1 cellular context compared by ENCODE assay signal in genomic region chr14:36666416-36667206, GRCh38.
A peak's percentile ranks its signal among the peaks of the same experiment; 100 is the strongest.
TF ChIP-seq lines count a peak whose summit lies in the region.

No MANE protein-coding gene starts in this region.

TF ChIP-seq in H1, 55 proteins besides CTCF, POLR2A, EP300 and RAD21:
- TF ChIP-seq TEAD4 (IDR thresholded peaks at IDR 0.05; ENCODE audit: low read depth, low read length) (no peak), ZNF274 (IDR thresholded peaks at IDR 0.05; ENCODE audit: borderline replicate concordance, extremely low read depth, low read length) (no peak), RXRA (IDR thresholded peaks at IDR 0.05; ENCODE audit: insufficient read depth, low read depth, low read length) (no peak), SIX5 (IDR thresholded peaks at IDR 0.05; ENCODE audit: low read depth, low read length) (no peak), KDM5A (IDR thresholded peaks at IDR 0.05; ENCODE audit: low read length) (no peak), CTBP2 (IDR thresholded peaks at IDR 0.05; ENCODE audit: borderline replicate concordance, insufficient read depth, insufficient read length, low read length) (peak; percentile 98), HDAC2 (IDR thresholded peaks at IDR 0.05; ENCODE audit: borderline replicate concordance in 1 of 2, low read depth in 2 of 2, low read length in 2 of 2) (no peak), E2F6 (IDR thresholded peaks at IDR 0.05) (peak; percentile 70), TAF1 (IDR thresholded peaks at IDR 0.05; ENCODE audit: low read depth, low read length) (no peak), SIN3A (conservative IDR thresholded peaks at IDR 0.05 in 1 of 2, IDR thresholded peaks at IDR 0.05 in 1 of 2; ENCODE audit: low read depth in 1 of 2, low read length in 2 of 2) (no peak; a peak in 1 of 4 replicates), GTF2F1 (IDR thresholded peaks at IDR 0.05; ENCODE audit: borderline replicate concordance, low read depth, low read length) (no peak), ASH2L (IDR thresholded peaks at IDR 0.05; ENCODE audit: low read length) (no peak), TCF12 (IDR thresholded peaks at IDR 0.05; ENCODE audit: low read depth, low read length) (no peak), POU5F1 (IDR thresholded peaks at IDR 0.05; ENCODE audit: low read depth, low read length) (no peak), TAF7 (optimal IDR thresholded peaks at IDR 0.05; ENCODE audit: borderline replicate concordance, low read depth, low read length) (no peak), MAX (IDR thresholded peaks at IDR 0.05) (peak; percentile 86), RNF2 (IDR thresholded peaks at IDR 0.05; ENCODE audit: borderline replicate concordance, low read depth, low read length, missing control alignments, poor library complexity, severe bottlenecking) (peak; percentile 90), SRF (IDR thresholded peaks at IDR 0.05; ENCODE audit: low read depth, low read length) (no peak), FOSL1 (IDR thresholded peaks at IDR 0.05; ENCODE audit: insufficient read depth, low read depth, low read length) (no peak), TBP (IDR thresholded peaks at IDR 0.05; ENCODE audit: low read depth, low read length) (peak; percentile 31; the same call in 1 of the 2 replicates), SIRT6 (IDR thresholded peaks at IDR 0.05; ENCODE audit: low read length) (no peak), SP2 (IDR thresholded peaks at IDR 0.05; ENCODE audit: low read length) (no peak), ATF2 (IDR thresholded peaks at IDR 0.05; ENCODE audit: low read length) (no peak), CBX5 (IDR thresholded peaks at IDR 0.05; ENCODE audit: low read depth, low read length) (no peak), BCL11A (IDR thresholded peaks at IDR 0.05; ENCODE audit: low read depth in 2 of 2, low read length in 2 of 2) (no peak), SAP30 (IDR thresholded peaks at IDR 0.05; ENCODE audit: insufficient read depth, insufficient replicate concordance, low read length) (no peak), BACH1 (IDR thresholded peaks at IDR 0.05; ENCODE audit: low read length) (peak; percentile 25; the same call in 1 of the 2 replicates), CHD7 (IDR thresholded peaks at IDR 0.05; ENCODE audit: insufficient replicate concordance, low read length) (no peak), POLR2AphosphoS5 (IDR thresholded peaks at IDR 0.05; ENCODE audit: low read depth, low read length) (no peak), HDAC6 (IDR thresholded peaks at IDR 0.05; ENCODE audit: low read depth, low read length) (no peak), KDM4A (IDR thresholded peaks at IDR 0.05; ENCODE audit: low read depth, low read length, severe bottlenecking) (peak; percentile 59), NRF1 (IDR thresholded peaks at IDR 0.05; ENCODE audit: low read depth, low read length) (no peak), USF2 (IDR thresholded peaks at IDR 0.05; ENCODE audit: low read length) (no peak), CHD1 (IDR thresholded peaks at IDR 0.05; ENCODE audit: low read depth, low read length) (no peak), RBBP5 (IDR thresholded peaks at IDR 0.05; ENCODE audit: borderline replicate concordance, low read depth, low read length) (peak; percentile 34; the same call in 1 of the 2 replicates), ATF3 (IDR thresholded peaks at IDR 0.05; ENCODE audit: insufficient read depth, low read depth, low read length) (no peak), YY1 (IDR thresholded peaks at IDR 0.05; ENCODE audit: low read depth, low read length) (no peak), RFX5 (IDR thresholded peaks at IDR 0.05; ENCODE audit: borderline replicate concordance, low read depth, low read length) (no peak), CEBPB (IDR thresholded peaks at IDR 0.05; ENCODE audit: low read depth, low read length) (no peak), SP4 (IDR thresholded peaks at IDR 0.05; ENCODE audit: low read length) (no peak), EZH2 (IDR thresholded peaks at IDR 0.05; ENCODE audit: low read depth, low read length, severe bottlenecking) (peak; percentile 99), JUN (IDR thresholded peaks at IDR 0.05; ENCODE audit: low read depth, low read length) (no peak), MAFK (IDR thresholded peaks at IDR 0.05; ENCODE audit: low read depth, low read length) (no peak), GABPA (IDR thresholded peaks at IDR 0.05; ENCODE audit: borderline replicate concordance, insufficient read depth, low read length) (no peak), JUND (IDR thresholded peaks at IDR 0.05; ENCODE audit: low read length) (no peak), BRCA1 (IDR thresholded peaks at IDR 0.05; ENCODE audit: low read depth, low read length) (no peak), EGR1 (IDR thresholded peaks at IDR 0.05; ENCODE audit: borderline replicate concordance, low read depth, low read length) (no peak), SUZ12 (IDR thresholded peaks at IDR 0.05; ENCODE audit: low read length) (peak; percentile 100)
